1 cellular context compared by ENCODE assay signal in the genomic region with DNA sequence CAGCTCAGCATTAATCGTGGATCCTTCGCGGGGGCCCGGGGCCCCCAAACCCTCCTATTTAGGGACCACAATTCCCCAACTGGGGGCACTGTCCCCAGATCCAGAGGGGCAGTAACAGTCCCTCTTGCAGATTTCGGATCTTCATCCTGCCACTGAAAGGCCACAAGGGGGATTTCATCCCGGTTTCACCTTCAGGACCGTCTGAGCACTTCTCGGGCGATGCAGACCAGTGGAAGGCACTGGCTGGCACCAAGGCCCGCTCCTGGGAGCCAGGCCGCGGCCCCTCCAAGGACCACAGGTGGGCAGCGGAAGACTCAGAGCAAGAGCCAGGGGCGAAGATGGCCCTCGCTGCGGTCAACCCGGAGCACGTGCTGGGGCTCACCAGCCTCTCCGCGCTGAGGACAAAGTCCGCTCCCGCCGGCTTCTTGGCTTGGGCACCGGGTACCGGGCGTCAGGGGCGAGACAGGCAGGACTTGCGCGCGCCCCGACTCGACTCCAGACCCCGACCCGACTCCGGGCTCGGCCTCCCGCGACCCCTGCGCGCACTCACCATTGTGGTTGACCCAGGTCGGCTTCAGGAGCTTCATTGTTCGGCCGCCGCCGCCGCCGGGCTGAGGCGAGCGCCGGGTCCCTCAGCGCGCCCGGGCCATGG.
A peak's percentile ranks its signal among the peaks of the same experiment; 100 is the strongest.
TF ChIP-seq lines count a peak whose summit lies in the region.

No MANE protein-coding gene starts in this region.

TF ChIP-seq in K562, 482 proteins besides CTCF, POLR2A, EP300 and RAD21 (continued from another document and continues in another):
- TF ChIP-seq, protein P1, sequence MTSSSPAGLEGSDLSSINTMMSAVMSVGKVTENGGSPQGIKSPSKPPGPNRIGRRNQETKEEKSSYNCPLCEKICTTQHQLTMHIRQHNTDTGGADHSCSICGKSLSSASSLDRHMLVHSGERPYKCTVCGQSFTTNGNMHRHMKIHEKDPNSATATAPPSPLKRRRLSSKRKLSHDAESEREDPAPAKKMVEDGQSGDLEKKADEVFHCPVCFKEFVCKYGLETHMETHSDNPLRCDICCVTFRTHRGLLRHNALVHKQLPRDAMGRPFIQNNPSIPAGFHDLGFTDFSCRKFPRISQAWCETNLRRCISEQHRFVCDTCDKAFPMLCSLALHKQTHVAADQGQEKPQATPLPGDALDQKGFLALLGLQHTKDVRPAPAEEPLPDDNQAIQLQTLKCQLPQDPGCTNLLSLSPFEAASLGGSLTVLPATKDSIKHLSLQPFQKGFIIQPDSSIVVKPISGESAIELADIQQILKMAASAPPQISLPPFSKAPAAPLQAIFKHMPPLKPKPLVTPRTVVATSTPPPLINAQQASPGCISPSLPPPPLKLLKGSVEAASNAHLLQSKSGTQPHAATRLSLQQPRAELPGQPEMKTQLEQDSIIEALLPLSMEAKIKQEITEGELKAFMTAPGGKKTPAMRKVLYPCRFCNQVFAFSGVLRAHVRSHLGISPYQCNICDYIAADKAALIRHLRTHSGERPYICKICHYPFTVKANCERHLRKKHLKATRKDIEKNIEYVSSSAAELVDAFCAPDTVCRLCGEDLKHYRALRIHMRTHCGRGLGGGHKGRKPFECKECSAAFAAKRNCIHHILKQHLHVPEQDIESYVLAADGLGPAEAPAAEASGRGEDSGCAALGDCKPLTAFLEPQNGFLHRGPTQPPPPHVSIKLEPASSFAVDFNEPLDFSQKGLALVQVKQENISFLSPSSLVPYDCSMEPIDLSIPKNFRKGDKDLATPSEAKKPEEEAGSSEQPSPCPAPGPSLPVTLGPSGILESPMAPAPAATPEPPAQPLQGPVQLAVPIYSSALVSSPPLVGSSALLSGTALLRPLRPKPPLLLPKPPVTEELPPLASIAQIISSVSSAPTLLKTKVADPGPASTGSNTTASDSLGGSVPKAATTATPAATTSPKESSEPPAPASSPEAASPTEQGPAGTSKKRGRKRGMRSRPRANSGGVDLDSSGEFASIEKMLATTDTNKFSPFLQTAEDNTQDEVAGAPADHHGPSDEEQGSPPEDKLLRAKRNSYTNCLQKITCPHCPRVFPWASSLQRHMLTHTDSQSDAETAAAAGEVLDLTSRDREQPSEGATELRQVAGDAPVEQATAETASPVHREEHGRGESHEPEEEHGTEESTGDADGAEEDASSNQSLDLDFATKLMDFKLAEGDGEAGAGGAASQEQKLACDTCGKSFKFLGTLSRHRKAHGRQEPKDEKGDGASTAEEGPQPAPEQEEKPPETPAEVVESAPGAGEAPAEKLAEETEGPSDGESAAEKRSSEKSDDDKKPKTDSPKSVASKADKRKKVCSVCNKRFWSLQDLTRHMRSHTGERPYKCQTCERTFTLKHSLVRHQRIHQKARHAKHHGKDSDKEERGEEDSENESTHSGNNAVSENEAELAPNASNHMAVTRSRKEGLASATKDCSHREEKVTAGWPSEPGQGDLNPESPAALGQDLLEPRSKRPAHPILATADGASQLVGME (CRISPR knock-in tag; IDR thresholded peaks at IDR 0.05): peak; percentile 68; the same call in 1 of the 2 replicates
- TF ChIP-seq JUN (IDR thresholded peaks at IDR 0.05; ENCODE audit: borderline replicate concordance, low read depth, low read length) (no peak), JUN (CRISPR knock-in tag; IDR thresholded peaks at IDR 0.05; ENCODE audit: borderline replicate concordance) (no peak), ZNF134 (CRISPR knock-in tag; conservative IDR thresholded peaks at IDR 0.05) (no peak), TCF7L2 (IDR thresholded peaks at IDR 0.05; ENCODE audit: low read depth, low read length) (0 out of 2 replicates have a peak, but pooled peaks have one; percentile 16), ZNF583 (CRISPR knock-in tag; IDR thresholded peaks at IDR 0.05) (0 out of 2 replicates have a peak, but pooled peaks have one; percentile 14), ZNF124 (CRISPR knock-in tag; IDR thresholded peaks at IDR 0.05) (no peak), HNRNPK (IDR thresholded peaks at IDR 0.05; ENCODE audit: low read depth, low read length, poor library complexity, severe bottlenecking) (no peak), TAF15 (IDR thresholded peaks at IDR 0.05; ENCODE audit: low read depth, low read length) (no peak), PCBP2 (IDR thresholded peaks at IDR 0.05; ENCODE audit: low read depth, low read length, poor library complexity, severe bottlenecking) (no peak), HNRNPL (IDR thresholded peaks at IDR 0.05; ENCODE audit: low read depth, low read length) (peak; percentile 88), TRIM24 (IDR thresholded peaks at IDR 0.05) (no peak), CUX1 (CRISPR knock-in tag; IDR thresholded peaks at IDR 0.05) (no peak), ZNF224 (CRISPR knock-in tag; IDR thresholded peaks at IDR 0.05) (no peak), HBP1 (CRISPR knock-in tag; IDR thresholded peaks at IDR 0.05) (no peak; the same call in 1 of the 2 replicates), SMAD1 (IDR thresholded peaks at IDR 0.05; ENCODE audit: low read depth, low read length, partially characterized antibody) (no peak), PBX2 (CRISPR knock-in tag; IDR thresholded peaks at IDR 0.05; ENCODE audit: low read depth) (no peak), PBX2 (tag; conservative IDR thresholded peaks at IDR 0.05; ENCODE audit: low read depth) (no peak), FIP1L1 (IDR thresholded peaks at IDR 0.05; ENCODE audit: low read depth, low read length, poor library complexity, severe bottlenecking) (no peak), ZFP36 (IDR thresholded peaks at IDR 0.05; ENCODE audit: low read depth, low read length, partially characterized antibody) (no peak), HLTF (IDR thresholded peaks at IDR 0.05) (no peak), CBX8 (IDR thresholded peaks at IDR 0.05; ENCODE audit: borderline replicate concordance, extremely low read depth, low read depth, low read length, poor library complexity, severe bottlenecking) (no peak), FUS (optimal IDR thresholded peaks at IDR 0.05; ENCODE audit: low read depth, low read length) (no peak), SAFB (IDR thresholded peaks at IDR 0.05; ENCODE audit: borderline replicate concordance, low read depth, low read length) (peak; percentile 29; the same call in 1 of the 2 replicates), POLR3G (IDR thresholded peaks at IDR 0.05; ENCODE audit: extremely low read depth, insufficient read length, insufficient replicate concordance) (no peak)
- TF ChIP-seq, protein P2, sequence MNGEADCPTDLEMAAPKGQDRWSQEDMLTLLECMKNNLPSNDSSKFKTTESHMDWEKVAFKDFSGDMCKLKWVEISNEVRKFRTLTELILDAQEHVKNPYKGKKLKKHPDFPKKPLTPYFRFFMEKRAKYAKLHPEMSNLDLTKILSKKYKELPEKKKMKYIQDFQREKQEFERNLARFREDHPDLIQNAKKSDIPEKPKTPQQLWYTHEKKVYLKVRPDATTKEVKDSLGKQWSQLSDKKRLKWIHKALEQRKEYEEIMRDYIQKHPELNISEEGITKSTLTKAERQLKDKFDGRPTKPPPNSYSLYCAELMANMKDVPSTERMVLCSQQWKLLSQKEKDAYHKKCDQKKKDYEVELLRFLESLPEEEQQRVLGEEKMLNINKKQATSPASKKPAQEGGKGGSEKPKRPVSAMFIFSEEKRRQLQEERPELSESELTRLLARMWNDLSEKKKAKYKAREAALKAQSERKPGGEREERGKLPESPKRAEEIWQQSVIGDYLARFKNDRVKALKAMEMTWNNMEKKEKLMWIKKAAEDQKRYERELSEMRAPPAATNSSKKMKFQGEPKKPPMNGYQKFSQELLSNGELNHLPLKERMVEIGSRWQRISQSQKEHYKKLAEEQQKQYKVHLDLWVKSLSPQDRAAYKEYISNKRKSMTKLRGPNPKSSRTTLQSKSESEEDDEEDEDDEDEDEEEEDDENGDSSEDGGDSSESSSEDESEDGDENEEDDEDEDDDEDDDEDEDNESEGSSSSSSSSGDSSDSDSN (IDR thresholded peaks at IDR 0.05; ENCODE audit: borderline replicate concordance in 1 of 2, low read depth in 2 of 2, low read length in 2 of 2): no peak
- TF ChIP-seq, protein P3, sequence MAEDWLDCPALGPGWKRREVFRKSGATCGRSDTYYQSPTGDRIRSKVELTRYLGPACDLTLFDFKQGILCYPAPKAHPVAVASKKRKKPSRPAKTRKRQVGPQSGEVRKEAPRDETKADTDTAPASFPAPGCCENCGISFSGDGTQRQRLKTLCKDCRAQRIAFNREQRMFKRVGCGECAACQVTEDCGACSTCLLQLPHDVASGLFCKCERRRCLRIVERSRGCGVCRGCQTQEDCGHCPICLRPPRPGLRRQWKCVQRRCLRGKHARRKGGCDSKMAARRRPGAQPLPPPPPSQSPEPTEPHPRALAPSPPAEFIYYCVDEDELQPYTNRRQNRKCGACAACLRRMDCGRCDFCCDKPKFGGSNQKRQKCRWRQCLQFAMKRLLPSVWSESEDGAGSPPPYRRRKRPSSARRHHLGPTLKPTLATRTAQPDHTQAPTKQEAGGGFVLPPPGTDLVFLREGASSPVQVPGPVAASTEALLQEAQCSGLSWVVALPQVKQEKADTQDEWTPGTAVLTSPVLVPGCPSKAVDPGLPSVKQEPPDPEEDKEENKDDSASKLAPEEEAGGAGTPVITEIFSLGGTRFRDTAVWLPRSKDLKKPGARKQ (CRISPR knock-in tag; IDR thresholded peaks at IDR 0.05): no peak
- TF ChIP-seq, protein P4, sequence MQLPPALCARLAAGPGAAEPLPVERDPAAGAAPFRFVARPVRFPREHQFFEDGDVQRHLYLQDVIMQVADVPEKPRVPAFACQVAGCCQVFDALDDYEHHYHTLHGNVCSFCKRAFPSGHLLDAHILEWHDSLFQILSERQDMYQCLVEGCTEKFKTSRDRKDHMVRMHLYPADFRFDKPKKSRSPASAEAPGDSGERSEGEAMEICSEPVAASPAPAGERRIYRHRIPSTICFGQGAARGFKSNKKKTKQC (CRISPR knock-in tag; IDR thresholded peaks at IDR 0.05): no peak
- TF ChIP-seq, protein P5, sequence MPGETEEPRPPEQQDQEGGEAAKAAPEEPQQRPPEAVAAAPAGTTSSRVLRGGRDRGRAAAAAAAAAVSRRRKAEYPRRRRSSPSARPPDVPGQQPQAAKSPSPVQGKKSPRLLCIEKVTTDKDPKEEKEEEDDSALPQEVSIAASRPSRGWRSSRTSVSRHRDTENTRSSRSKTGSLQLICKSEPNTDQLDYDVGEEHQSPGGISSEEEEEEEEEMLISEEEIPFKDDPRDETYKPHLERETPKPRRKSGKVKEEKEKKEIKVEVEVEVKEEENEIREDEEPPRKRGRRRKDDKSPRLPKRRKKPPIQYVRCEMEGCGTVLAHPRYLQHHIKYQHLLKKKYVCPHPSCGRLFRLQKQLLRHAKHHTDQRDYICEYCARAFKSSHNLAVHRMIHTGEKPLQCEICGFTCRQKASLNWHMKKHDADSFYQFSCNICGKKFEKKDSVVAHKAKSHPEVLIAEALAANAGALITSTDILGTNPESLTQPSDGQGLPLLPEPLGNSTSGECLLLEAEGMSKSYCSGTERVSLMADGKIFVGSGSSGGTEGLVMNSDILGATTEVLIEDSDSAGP (CRISPR knock-in tag; IDR thresholded peaks at IDR 0.05): no peak
